In the genomic region with DNA sequence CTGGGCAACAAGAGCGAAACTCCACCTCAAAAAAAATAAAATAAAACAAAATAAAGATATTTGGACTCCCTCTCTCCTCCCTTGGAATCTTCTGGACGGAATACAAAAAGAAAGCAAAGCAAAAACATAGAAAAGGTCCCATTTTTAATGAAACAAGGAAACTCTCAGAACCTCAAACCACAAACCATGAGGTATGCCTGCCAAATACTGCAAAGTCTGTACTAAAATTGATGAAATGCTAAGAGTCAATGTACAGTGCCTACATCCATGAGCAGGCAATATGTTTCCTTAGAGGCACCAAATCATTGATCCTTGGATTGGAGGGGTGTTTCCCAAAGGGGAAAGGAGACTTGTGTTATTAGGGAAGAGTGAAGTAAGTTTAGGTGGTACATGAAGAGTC, we compare ENCODE assay signal across 17 cellular contexts. TPM values are rescaled to one million over a fixed set of nuclear protein-coding genes. Genes with fewer than 3 reads are reported as not detected.
DNase-seq lines count a peak whose midpoint lies in the region; ATAC-seq, FAIRE-seq and TF ChIP-seq lines count a peak whose summit lies in the region.
"Had no signal": no experiment of that assay in that cellular context is flagged by ENCODE, and none has a peak within 500 bp of the region (broad histone marks: within the 10 kb centered on the region; RNA-seq: fewer than 3 reads in every experiment).

No MANE protein-coding gene starts in this region.

- no peak overlapping the region for H3K27ac ChIP-seq in GM12878 (ENCODE audit: control insufficient read depth, insufficient read depth)
- no peak overlapping the region for H3K27ac ChIP-seq in esophagus squamous epithelium
- H3K27ac ChIP-seq: cardiac muscle cell, pancreas, right lobe of liver had no signal

- in situ Hi-C loops in GM12878 (cut with MboI), result no loop called here

- CTCF ChIA-PET in activated naive CD4-positive, alpha-beta T cell treated with anti-CD3 and anti-CD28 coated beads, Interleukin-2, amount 10 ng/mL, durations not matched to agents 7 days and 5 days (lab: Charles Lee), result no interaction called here
- CTCF ChIA-PET in GM12878 (lab: Yijun Ruan, JAX), result no interaction called here

- WGBS in GM12878 (ENCODE audit: insufficient coverage, insufficient replicate concordance, low lambda C conversion rate, missing lambda C conversion rate), result 69% methylated on average over 2 of the region's 2 CpGs
- WGBS in esophagus squamous epithelium, 2 donors, result 71 to 76% methylated on average over 2 of the region's 2 CpGs

- H3K4me2 ChIP-seq in GM12878 (ENCODE audit: control insufficient read depth, insufficient read depth), result no peak overlapping the region

- H3K4me3 ChIP-seq in GM12878 (no peak overlapping the region), esophagus squamous epithelium (no peak overlapping the region)
- H3K4me3 ChIP-seq: cardiac muscle cell, pancreas, right lobe of liver had no signal

- TF ChIP-seq RAD21 in GM12878 (IDR thresholded peaks at IDR 0.05; ENCODE audit: insufficient read depth, low read depth, low read length), result no peak

- H3K27ac Mint-ChIP-seq in activated naive CD4-positive, alpha-beta T cell treated with anti-CD3 and anti-CD28 coated beads, Interleukin-2, amount 10 ng/mL, durations not matched to agents 7 days and 5 days, result peak overlapping the region; percentile 81
- H3K27ac Mint-ChIP-seq in T-helper 2 cell treated with Interferon-gamma antibody and Interleukin-4, amounts not matched to agents 5 μg/mL and 100 μg/mL, for 36 hours, result peak overlapping the region; percentile 90
- no peak overlapping the region for H3K27ac Mint-ChIP-seq in endothelial cell (ENCODE audit: unreplicated experiment)
- H3K27ac Mint-ChIP-seq: stimulated activated naive B cell treated with anti-CD40 and anti-IgM and Interleukin-4, amounts not matched to agents 10 μg/mL and 1 μg/mL and 100 μg/mL, for 72 hours; type B pancreatic cell had no signal

- no peak for TF ChIP-seq EP300 in GM12878 (IDR thresholded peaks at IDR 0.05; ENCODE audit: borderline replicate concordance in 1 of 2, control insufficient read depth in 1 of 2, low read depth in 2 of 2, low read length in 2 of 2)

- no peak for TF ChIP-seq CTCF in GM12878 (IDR thresholded peaks at IDR 0.05 in 2 of 3, conservative IDR thresholded peaks at IDR 0.05 in 1 of 3; ENCODE audit: control insufficient read depth in 2 of 3, extremely low read depth in 1 of 3, insufficient read depth in 1 of 3, low read depth in 3 of 3, low read length in 3 of 3)
- TF ChIP-seq CTCF in esophagus squamous epithelium (IDR thresholded peaks at IDR 0.05), result no peak
- TF ChIP-seq CTCF in endothelial cell (IDR thresholded peaks at IDR 0.05; ENCODE audit: unreplicated experiment), result no peak

- no peak for DNase-seq in activated naive CD4-positive, alpha-beta T cell treated with anti-CD3 and anti-CD28 coated beads, Interleukin-2, amount 10 ng/mL, durations not matched to agents 7 days and 5 days
- DNase-seq in activated naive CD4-positive, alpha-beta T cell treated with anti-CD3 and anti-CD28 coated beads, Interleukin-2, amount 50 U/mL, for 16 hours, result no peak
- DNase-seq in T-helper 2 cell treated with Interferon-gamma antibody and Interleukin-4, amounts not matched to agents 5 μg/mL and 100 μg/mL, for 36 hours (ENCODE audit: low spot score), result no peak
- DNase-seq in GM12878 (ENCODE audit: low read depth, low spot score) (no peak), stromal cell of bone marrow (ENCODE audit: low read depth) (peak; percentile 19), esophagus squamous epithelium (lab: John Stamatoyannopoulos, UW) (no peak), endothelial cell (ENCODE audit: low spot score) (no peak)
- DNase-seq: DMS79 treated with DMSO at 0.1 percent for 48 hours; head of caudate nucleus; NCI-H187; NCI-H446; pancreas; right lobe of liver; stimulated activated naive B cell treated with anti-CD40 and anti-IgM and Interleukin-4, amounts not matched to agents 10 μg/mL and 1 μg/mL and 100 μg/mL, for 72 hours had no signal

- no peaks in the 10 kb centered on the region for H4K20me1 ChIP-seq in GM12878 (ENCODE audit: control insufficient read depth, insufficient read depth)

- TF ChIP-seq POLR2A in GM12878 (IDR thresholded peaks at IDR 0.05; ENCODE audit: low read depth, low read length), result no peak
- no peak for TF ChIP-seq POLR2A in esophagus squamous epithelium (IDR thresholded peaks at IDR 0.05)

- RAD21 ChIA-PET in GM12878 (lab: Charles Lee; ENCODE audit: unreplicated experiment), result no interaction called here

- ATAC-seq in GM12878 (peak; percentile 54; the same call in 2 of the 3 replicates), HG03442 (IDR thresholded peaks at IDR 0.05; ENCODE audit: unreplicated experiment) (no peak)
- ATAC-seq: pancreas; right lobe of liver; stimulated activated naive B cell treated with anti-CD40 and anti-IgM and Interleukin-4, amounts not matched to agents 10 μg/mL and 1 μg/mL and 100 μg/mL, for 72 hours had no signal

- H3K9me3 ChIP-seq in GM12878 (replicated peaks; ENCODE audit: control insufficient read depth, insufficient read depth, low read length), result no peaks in the 10 kb centered on the region; the same call in 2 of the 3 replicates
- peaks cover 0 to 8% (median 0%) of the 10 kb centered on the region in 3 donors for H3K9me3 ChIP-seq in esophagus squamous epithelium
- H3K9me3 ChIP-seq: pancreas, right lobe of liver had no signal

- H3K36me3 ChIP-seq in GM12878 (ENCODE audit: control insufficient read depth in 2 of 2, insufficient read depth in 2 of 2, low read length in 1 of 2) (no peaks in the 10 kb centered on the region), esophagus squamous epithelium (no peaks in the 10 kb centered on the region)
- H3K36me3 ChIP-seq: cardiac muscle cell, pancreas, right lobe of liver had no signal

- peaks cover 38% of the 10 kb centered on the region for H3K36me3 Mint-ChIP-seq in activated naive CD4-positive, alpha-beta T cell treated with anti-CD3 and anti-CD28 coated beads, Interleukin-2, amount 10 ng/mL, durations not matched to agents 7 days and 5 days
- peaks cover 25% of the 10 kb centered on the region for H3K36me3 Mint-ChIP-seq in T-helper 2 cell treated with Interferon-gamma antibody and Interleukin-4, amounts not matched to agents 5 μg/mL and 100 μg/mL, for 36 hours (ENCODE audit: low read depth)
- peaks cover 3% of the 10 kb centered on the region for H3K36me3 Mint-ChIP-seq in endothelial cell (ENCODE audit: low read depth, unreplicated experiment)
- H3K36me3 Mint-ChIP-seq: type B pancreatic cell had no signal

- H3K4me1 ChIP-seq in GM12878 (ENCODE audit: control insufficient read depth, insufficient read depth, low read length), result peaks cover under 1% of the 10 kb centered on the region; the same call in 1 of the 2 replicates
- H3K4me1 ChIP-seq in esophagus squamous epithelium, result peaks cover 0 to 15% (median 0%) of the 10 kb centered on the region in 3 donors
- H3K4me1 ChIP-seq: pancreas, right lobe of liver had no signal

- no peak overlapping the region for H2AFZ ChIP-seq in GM12878 (ENCODE audit: control insufficient read depth, low read depth, low read length)

- POLR2A ChIA-PET in GM12878 (lab: Charles Lee), result no interaction called here

- no TSS peak for BruUV-seq in GM12878 (replicated peaks; lab: Mats Ljungman, UMichigan)

- intact Hi-C loops in GM12878 (cut with micrococcal nuclease; ENCODE audit: unreplicated experiment), result no loop called here
- intact Hi-C loops in esophagus squamous epithelium (cut with DNase I), result no loop called here

- H3K4me1 Mint-ChIP-seq in activated naive CD4-positive, alpha-beta T cell treated with anti-CD3 and anti-CD28 coated beads, Interleukin-2, amount 10 ng/mL, durations not matched to agents 7 days and 5 days, result peaks cover 70% of the 10 kb centered on the region
- peaks cover 55% of the 10 kb centered on the region for H3K4me1 Mint-ChIP-seq in T-helper 2 cell treated with Interferon-gamma antibody and Interleukin-4, amounts not matched to agents 5 μg/mL and 100 μg/mL, for 36 hours (ENCODE audit: low read depth)
- H3K4me1 Mint-ChIP-seq in endothelial cell (ENCODE audit: unreplicated experiment), result peaks cover 3% of the 10 kb centered on the region

- peak overlapping the region; percentile 9 for H3K4me3 Mint-ChIP-seq in activated naive CD4-positive, alpha-beta T cell treated with anti-CD3 and anti-CD28 coated beads, Interleukin-2, amount 10 ng/mL, durations not matched to agents 7 days and 5 days
- H3K4me3 Mint-ChIP-seq in T-helper 2 cell treated with Interferon-gamma antibody and Interleukin-4, amounts not matched to agents 5 μg/mL and 100 μg/mL, for 36 hours, result peak overlapping the region; percentile 57
- no peak overlapping the region for H3K4me3 Mint-ChIP-seq in endothelial cell (ENCODE audit: unreplicated experiment)
- H3K4me3 Mint-ChIP-seq: stimulated activated naive B cell treated with anti-CD40 and anti-IgM and Interleukin-4, amounts not matched to agents 10 μg/mL and 1 μg/mL and 100 μg/mL, for 72 hours; type B pancreatic cell had no signal

- H3K27me3 ChIP-seq in GM12878 (replicated peaks in 1 of 2; ENCODE audit: control insufficient read depth in 2 of 2, insufficient read depth in 2 of 2, low read length in 1 of 2) (no peaks in the 10 kb centered on the region), esophagus squamous epithelium (no peaks in the 10 kb centered on the region)
- H3K27me3 ChIP-seq: cardiac muscle cell, pancreas, right lobe of liver had no signal

- no peaks in the 10 kb centered on the region for H3K79me2 ChIP-seq in GM12878 (ENCODE audit: control insufficient read depth, insufficient read depth, low read length)

- no peaks in the 10 kb centered on the region for H3K27me3 Mint-ChIP-seq in activated naive CD4-positive, alpha-beta T cell treated with anti-CD3 and anti-CD28 coated beads, Interleukin-2, amount 10 ng/mL, durations not matched to agents 7 days and 5 days
- no peaks in the 10 kb centered on the region for H3K27me3 Mint-ChIP-seq in T-helper 2 cell treated with Interferon-gamma antibody and Interleukin-4, amounts not matched to agents 5 μg/mL and 100 μg/mL, for 36 hours (ENCODE audit: low read depth)
- no peaks in the 10 kb centered on the region for H3K27me3 Mint-ChIP-seq in endothelial cell (ENCODE audit: unreplicated experiment)
- H3K27me3 Mint-ChIP-seq: stimulated activated naive B cell treated with anti-CD40 and anti-IgM and Interleukin-4, amounts not matched to agents 10 μg/mL and 1 μg/mL and 100 μg/mL, for 72 hours; type B pancreatic cell had no signal

- SMC1A ChIA-PET in GM12878 (lab: Charles Lee; ENCODE audit: uncharacterized antibody, unreplicated experiment), result no interaction called here

- no peak overlapping the region for H3K9ac ChIP-seq in GM12878 (ENCODE audit: control insufficient read depth, insufficient read depth, low read length)

- peaks cover 7% of the 10 kb centered on the region for H3K9me3 Mint-ChIP-seq in activated naive CD4-positive, alpha-beta T cell treated with anti-CD3 and anti-CD28 coated beads, Interleukin-2, amount 10 ng/mL, durations not matched to agents 7 days and 5 days
- peaks cover 6% of the 10 kb centered on the region for H3K9me3 Mint-ChIP-seq in T-helper 2 cell treated with Interferon-gamma antibody and Interleukin-4, amounts not matched to agents 5 μg/mL and 100 μg/mL, for 36 hours
- H3K9me3 Mint-ChIP-seq in endothelial cell (ENCODE audit: unreplicated experiment), result no peaks in the 10 kb centered on the region
- H3K9me3 Mint-ChIP-seq: type B pancreatic cell had no signal

- no peak for FAIRE-seq in GM12878 (lab: Jason Lieb, UNC)
- FAIRE-seq: pancreas had no signal

RNA-seq across cellular contexts. Expression of a gene that starts 8.2 kb away (rescaled TPM):
- total RNA-seq in GM12878 (2013; cell fraction: nucleolus; rRNA removed), result 18.7 and 19.0 TPM in 2 replicates
- total RNA-seq in GM12878 (2014; rRNA removed) (2.4 and 2.8 TPM in 2 replicates), GM12878 (2014; rRNA removed; fragmentation: Illumina TruSeq; extraction: Trizol) (2.7 and 2.8 TPM in 2 replicates), GM12878 (2021) (4.6 and 4.8 TPM in 2 replicates), esophagus squamous epithelium (10 to 100 TPM in 1 of 4 donors, 1 to 10 TPM in 3; 3.1 to 10.5 (median 8.1) TPM), endothelial cell (ENCODE audit: unreplicated experiment) (13.8 TPM)
- polyA plus RNA-seq in GM12878 (2011; ENCODE audit: low read depth), result 0.50 TPM
- polyA plus RNA-seq in GM12878 (2011; rRNA removed) (7.0 and 9.6 TPM in 2 replicates), GM12878 (2014; fragmentation: Illumina TruSeq; extraction: Trizol) (4.1 and 4.5 TPM in 2 replicates), GM12878 (2014; fragmentation: Nextera tagmentation; extraction: Ambion mirVana) (1 to 10 TPM; 1.4 to 1.5 TPM), GM12878 (2014; rRNA removed) (2.4 and 3.3 TPM in 2 replicates), GM12878 (2016; fragmentation: Nextera tagmentation; extraction: Ambion mirVana) (1 to 10 TPM; 5.5 to 6.3 TPM)
- polyA plus RNA-seq in GM12878 (2011; cell fraction: cytosol; rRNA removed), result 2.6 and 2.9 TPM in 2 replicates
- polyA plus RNA-seq in GM12878 (2011; cell fraction: nucleus; rRNA removed), result 8.2 and 8.8 TPM in 2 replicates
- 1.0 and 1.3 TPM in 2 replicates for polyA plus RNA-seq in GM12878 (2012)
- polyA minus RNA-seq in GM12878 (2011; rRNA and poly(A)+ RNA removed), result 6.4 and 8.0 TPM in 2 replicates
- 2.8 and 3.3 TPM in 2 replicates for polyA minus RNA-seq in GM12878 (2011; cell fraction: cytosol; rRNA and poly(A)+ RNA removed)
- 7.6 and 11.9 TPM in 2 replicates for polyA minus RNA-seq in GM12878 (2011; cell fraction: nucleus; rRNA and poly(A)+ RNA removed)

RNA-seq across cellular contexts. Expression of a gene that starts 45.2 kb away (rescaled TPM):
- 462 and 476 TPM in 2 replicates for total RNA-seq in GM12878 (2013; cell fraction: nucleolus; rRNA removed)
- total RNA-seq in GM12878 (2014; rRNA removed), result 64.0 and 69.7 TPM in 2 replicates
- 52.8 and 57.8 TPM in 2 replicates for total RNA-seq in GM12878 (2014; rRNA removed; fragmentation: Illumina TruSeq; extraction: Trizol)
- total RNA-seq in GM12878 (2021), result 50.5 and 56.8 TPM in 2 replicates
- 37.4 TPM for polyA plus RNA-seq in GM12878 (2011; ENCODE audit: low read depth)
- polyA plus RNA-seq in GM12878 (2011; rRNA removed), result 42.9 and 53.5 TPM in 2 replicates
- 52.2 and 69.1 TPM in 2 replicates for polyA plus RNA-seq in GM12878 (2011; cell fraction: cytosol; rRNA removed)
- 290 and 321 TPM in 2 replicates for polyA plus RNA-seq in GM12878 (2011; cell fraction: nucleus; rRNA removed)
- 39.8 and 51.8 TPM in 2 replicates for polyA plus RNA-seq in GM12878 (2012)
- 69.9 and 70.3 TPM in 2 replicates for polyA plus RNA-seq in GM12878 (2014; fragmentation: Illumina TruSeq; extraction: Trizol)
- polyA plus RNA-seq in GM12878 (2014; fragmentation: Nextera tagmentation; extraction: Ambion mirVana), result 10 to 100 TPM; 15.0 to 23.2 TPM
- 57.4 and 64.6 TPM in 2 replicates for polyA plus RNA-seq in GM12878 (2014; rRNA removed)
- 10 to 100 TPM; 47.3 to 47.4 TPM for polyA plus RNA-seq in GM12878 (2016; fragmentation: Nextera tagmentation; extraction: Ambion mirVana)
- polyA minus RNA-seq in GM12878 (2011; rRNA and poly(A)+ RNA removed), result 76.4 and 134 TPM in 2 replicates
- polyA minus RNA-seq in GM12878 (2011; cell fraction: cytosol; rRNA and poly(A)+ RNA removed), result 18.7 and 23.9 TPM in 2 replicates
- 101 and 133 TPM in 2 replicates for polyA minus RNA-seq in GM12878 (2011; cell fraction: nucleus; rRNA and poly(A)+ RNA removed)
- 10 to 100 TPM; 32.6 to 51.3 (median 38.9) TPM for total RNA-seq in esophagus squamous epithelium
- total RNA-seq in endothelial cell (ENCODE audit: unreplicated experiment), result 65.1 TPM
